24 cellular contexts compared by ENCODE assay signal in genomic region chr2:148918554-148918953, GRCh38.
"Had no signal": no experiment of that assay in that cellular context is flagged by ENCODE, and none has a peak within 500 bp of the region (broad histone marks: within the 10 kb centered on the region; RNA-seq: fewer than 3 reads in every experiment).

No MANE protein-coding gene starts in this region.

- H3K36me3 ChIP-seq: esophagus squamous epithelium, gastrocnemius medialis, heart right ventricle, left lung, lower lobe of right lung had no signal

- H3K4me1 ChIP-seq: esophagus squamous epithelium, gastrocnemius medialis, heart right ventricle, left lung, lower lobe of right lung had no signal

- H3K4me3 ChIP-seq: coronary artery, dorsolateral prefrontal cortex, esophagus squamous epithelium, gastrocnemius medialis, heart right ventricle, left lung, lower lobe of right lung, mucosa of descending colon had no signal

- H3K27ac ChIP-seq: coronary artery, esophagus squamous epithelium, gastrocnemius medialis, heart right ventricle, left lung, lower lobe of right lung had no signal

- FAIRE-seq: colon, endothelial cell of umbilical vein, islet of Langerhans, keratinocyte had no signal

- H3K27me3 ChIP-seq: dorsolateral prefrontal cortex, esophagus squamous epithelium, gastrocnemius medialis, left lung had no signal

- ATAC-seq: gastrocnemius medialis, heart right ventricle, left cardiac atrium, left lung, left ventricle myocardium superior, lower lobe of right lung, mucosa of descending colon had no signal

- DNase-seq: dermis blood vessel endothelial cell; dorsolateral prefrontal cortex; effector CD4-positive, alpha-beta T cell; effector memory CD4-positive, alpha-beta T cell; esophagus squamous epithelium; foreskin fibroblast; foreskin melanocyte; gastrocnemius medialis; glutamatergic neuron; head of caudate nucleus; heart right ventricle; hippocampal formation; left cardiac atrium; left lung; left ventricle myocardium superior; lower lobe of right lung; mesenchymal stem cell; mucosa of descending colon; naive B cell had no signal
